Comparison of ENCODE assay signal across 14 cellular contexts in the genomic region with DNA sequence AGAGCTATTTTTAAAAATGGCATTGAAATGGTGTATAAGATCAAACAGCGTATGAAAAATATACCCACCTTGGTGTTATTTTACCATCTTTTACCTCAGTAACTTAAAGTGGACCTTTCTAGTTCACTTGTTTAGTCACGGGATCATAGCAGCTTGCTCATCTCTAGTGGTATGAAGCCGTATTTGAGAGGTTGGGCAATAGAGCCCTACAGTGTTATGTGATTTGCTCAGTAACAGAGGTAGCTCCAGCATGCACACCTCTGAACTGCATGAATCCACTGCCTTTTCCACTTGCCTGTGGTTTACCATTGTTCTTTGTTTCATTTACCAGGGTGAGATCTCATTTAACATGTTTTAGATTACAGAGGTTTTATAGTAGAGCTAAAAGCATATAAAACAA.
DNase-seq lines count a peak whose midpoint lies in the region; ATAC-seq, FAIRE-seq and TF ChIP-seq lines count a peak whose summit lies in the region.
"Had no signal": no experiment of that assay in that cellular context is flagged by ENCODE, and none has a peak within 500 bp of the region (broad histone marks: within the 10 kb centered on the region; RNA-seq: fewer than 3 reads in every experiment).

No MANE protein-coding gene starts in this region.

- no TSS peak for BruUV-seq in IMR-90 (replicated peaks; lab: Mats Ljungman, UMichigan)

- H3K56ac ChIP-seq in IMR-90 (ENCODE audit: extremely low read depth, insufficient read depth, low read length), result no peak overlapping the region

- H2AK9ac ChIP-seq in IMR-90 (replicated peaks; ENCODE audit: low read depth, low read length, poor library complexity), result no peak overlapping the region

- no peaks in the 10 kb centered on the region for H4K20me1 ChIP-seq in IMR-90 (ENCODE audit: insufficient read depth, low read length)

- H3K4me1 ChIP-seq in IMR-90 (ENCODE audit: control insufficient read depth, insufficient read depth, low read length), result no peaks in the 10 kb centered on the region

- H3K23ac ChIP-seq in IMR-90 (ENCODE audit: low read depth, low read length), result no peak overlapping the region

- no peak overlapping the region for H2BK20ac ChIP-seq in IMR-90 (ENCODE audit: low read depth, low read length)

- H3K27ac Mint-ChIP-seq in chondrocyte (ENCODE audit: unreplicated experiment), result no peak overlapping the region

- H3K36me3 Mint-ChIP-seq in chondrocyte (ENCODE audit: low read depth), result no peaks in the 10 kb centered on the region

- ATAC-seq in IMR-90 (ENCODE audit: low read depth) (peak; percentile 51; the same call in 1 of the 2 replicates), HG03571 (IDR thresholded peaks at IDR 0.05; ENCODE audit: unreplicated experiment) (no peak)

- no peaks in the 10 kb centered on the region for H3K27me3 Mint-ChIP-seq in chondrocyte (ENCODE audit: low read depth)

- H4K5ac ChIP-seq in IMR-90 (ENCODE audit: low read depth, low read length), result no peak overlapping the region

- POLR2A ChIA-PET in IMR-90 (lab: Charles Lee; ENCODE audit: unreplicated experiment), result no interaction called here

- H2AFZ ChIP-seq in IMR-90 (replicated peaks; ENCODE audit: low read length, poor library complexity), result no peak overlapping the region

- no CpG with 5 or more reads among the region's 3 CpGs for WGBS in IMR-90 (ENCODE audit: extremely low coverage in 2 of 2, insufficient read length in 1 of 2), 2 experiments

- H4K91ac ChIP-seq in IMR-90 (ENCODE audit: insufficient read depth, low read depth, low read length), result no peak overlapping the region

- H2BK5ac ChIP-seq in IMR-90 (ENCODE audit: low read depth, low read length, poor library complexity, severe bottlenecking), result no peak overlapping the region

- H3K4me3 ChIP-seq in IMR-90 (ENCODE audit: insufficient read depth, low read depth, low read length), result no peak overlapping the region
- no peak overlapping the region for H3K4me3 ChIP-seq in kidney epithelial cell (ENCODE audit: low read depth, low read length)

- H3K14ac ChIP-seq in IMR-90 (replicated peaks; ENCODE audit: low read depth, low read length), result no peak overlapping the region

- H4K8ac ChIP-seq in IMR-90 (ENCODE audit: low read depth in 2 of 2, low read length in 2 of 2), result no peak overlapping the region

- TF ChIP-seq RAD21 in IMR-90 (IDR thresholded peaks at IDR 0.05; ENCODE audit: low read length), result no peak

- dilution Hi-C loops in IMR-90 (cut with HindIII; ENCODE audit: low sequenced_read_pairs, unreplicated experiment), result no loop called here

- H3K9ac ChIP-seq in IMR-90 (ENCODE audit: low read depth, low read length), result no peak overlapping the region

- no peak for FAIRE-seq in HTR-8/SVneo (lab: Jason Lieb, UNC)

- H3K36me3 ChIP-seq in IMR-90 (ENCODE audit: control insufficient read depth, insufficient read depth, low read length) (no peaks in the 10 kb centered on the region), kidney epithelial cell (ENCODE audit: control insufficient read depth, insufficient read depth, low read length) (no peaks in the 10 kb centered on the region)

- no peaks in the 10 kb centered on the region for H3K9me3 Mint-ChIP-seq in chondrocyte (ENCODE audit: low read depth)

- no peak for TF ChIP-seq POLR2A in IMR-90 (IDR thresholded peaks at IDR 0.05; ENCODE audit: low read depth, low read length)

- intact Hi-C loops in IMR-90 (cut with micrococcal nuclease), result loop anchor here (2.0 to 5.0 kb wide), 2 partner anchors 61 to 599 kb away; no protein-coding TSS in a partner anchor

- H2BK15ac ChIP-seq in IMR-90 (ENCODE audit: low read depth, low read length), result no peak overlapping the region

- no peaks in the 10 kb centered on the region for H3K9me3 ChIP-seq in IMR-90 (ENCODE audit: control insufficient read depth, insufficient read depth, low read length)

- no peak overlapping the region for H2AK5ac ChIP-seq in IMR-90 (ENCODE audit: low read depth, low read length)

- H3K27ac ChIP-seq in IMR-90 (ENCODE audit: insufficient read depth, low read length), result no peak overlapping the region
- H3K27ac ChIP-seq: RWPE1 had no signal

- no peak for TF ChIP-seq CTCF in IMR-90 (conservative IDR thresholded peaks at IDR 0.05; ENCODE audit: low read depth, low read length)
- TF ChIP-seq CTCF in kidney epithelial cell (IDR thresholded peaks at IDR 0.05; ENCODE audit: insufficient read depth, low read length, poor library complexity, severe bottlenecking), result no peak
- no peak for TF ChIP-seq CTCF in chondrocyte (IDR thresholded peaks at IDR 0.05)

- no peaks in the 10 kb centered on the region for H3K27me3 ChIP-seq in IMR-90 (ENCODE audit: control insufficient read depth, insufficient read depth, low read length)
- no peaks in the 10 kb centered on the region for H3K27me3 ChIP-seq in kidney epithelial cell (ENCODE audit: control insufficient read depth, insufficient read depth, low read length)

- in situ Hi-C loops in IMR-90 (cut with MboI; ENCODE audit: low sequenced_read_pairs), result no loop called here

- H3K4me2 ChIP-seq in IMR-90 (ENCODE audit: low read depth, low read length), result no peak overlapping the region

- H3K79me1 ChIP-seq in IMR-90 (ENCODE audit: low read depth in 1 of 2, low read length in 2 of 2), result no peaks in the 10 kb centered on the region

- no peaks in the 10 kb centered on the region for H3K9me1 ChIP-seq in IMR-90 (ENCODE audit: insufficient read depth, low read length)

- DNase-seq in AG20443 (ENCODE audit: low spot score), result peak; percentile 43
- DNase-seq in IMR-90, result peak; percentile 32
- peak; percentile 81 for DNase-seq in cerebellar cortex (ENCODE audit: low spot score)
- DNase-seq in kidney epithelial cell (ENCODE audit: low read depth), result peak; percentile 41
- no peak for DNase-seq in chondrocyte (ENCODE audit: low spot score)
- no peak for DNase-seq in HTR-8/SVneo (ENCODE audit: insufficient read length, low spot score)
- no peak for DNase-seq in activated CD4-positive, CD25-positive, alpha-beta regulatory T cell (lab: John Stamatoyannopoulos, UW)
- DNase-seq: activated CD4-positive, alpha-beta T cell treated with anti-CD3 and anti-CD28 coated beads, Interleukin-2, amount 50 U/mL, for 4 hours; activated effector memory CD4-positive, alpha-beta T cell treated with Interleukin-2 at 50 U/mL for 16 hours; NCI-H446; stimulated activated naive CD4-positive, alpha-beta T cell; T-helper 9 cell had no signal

- peaks cover 17% of the 10 kb centered on the region for H3K4me1 Mint-ChIP-seq in chondrocyte (ENCODE audit: low read depth)

- CTCF ChIA-PET in IMR-90 (lab: Yijun Ruan, JAX), result interaction anchor here (1.1 to 2.1 kb wide), 3 partner anchors 10 to 59 kb away, joined by 4 to 7 read pairs (median 5); no protein-coding TSS in a partner anchor

- H3K18ac ChIP-seq in IMR-90 (ENCODE audit: low read depth, low read length), result no peak overlapping the region

- no peak overlapping the region for H3K4ac ChIP-seq in IMR-90 (ENCODE audit: low read depth, low read length)

- no peak overlapping the region for H2BK120ac ChIP-seq in IMR-90 (ENCODE audit: low read depth, low read length)

- H3K4me3 Mint-ChIP-seq in chondrocyte (ENCODE audit: unreplicated experiment), result no peak overlapping the region

TF ChIP-seq in IMR-90, 13 proteins besides CTCF, POLR2A, EP300 and RAD21:
- no peak for TF ChIP-seq RCOR1 (IDR thresholded peaks at IDR 0.05; ENCODE audit: insufficient replicate concordance, low read length)
- TF ChIP-seq CEBPB (IDR thresholded peaks at IDR 0.05; ENCODE audit: low read depth, low read length), result peak; percentile 49; the same call in 1 of the 2 replicates

Comparison
In these comparisons a context has a peak if more than half of its experiments do, and no peak if none do; other contexts are left out.
1. DNase-seq: peak in AG20443 (single experiment), IMR-90 (single experiment), cerebellar cortex (single experiment) and kidney epithelial cell (single experiment); none in chondrocyte (single experiment), HTR-8/SVneo (single experiment) and activated CD4-positive, CD25-positive, alpha-beta regulatory T cell (0 of 4).